In genomic region chr12:120847392-120848157, GRCh38 we compare ENCODE assay signal across 10 cellular contexts. TPM values are rescaled to one million over a fixed set of nuclear protein-coding genes. Genes with fewer than 3 reads are reported as not detected.
DNase-seq lines count a peak whose midpoint lies in the region; ATAC-seq, FAIRE-seq and TF ChIP-seq lines count a peak whose summit lies in the region.
"Had no signal": no experiment of that assay in that cellular context is flagged by ENCODE, and none has a peak within 500 bp of the region (broad histone marks: within the 10 kb centered on the region; RNA-seq: fewer than 3 reads in every experiment).

No MANE protein-coding gene starts in this region.

- H3K27me3 ChIP-seq in pancreas = no peaks in the 10 kb centered on the region

- no peak overlapping the region for H3K27ac ChIP-seq in pancreas
- H3K27ac ChIP-seq in kidney (ENCODE audit: low read depth in 2 of 2, low read length in 2 of 2) = peak overlapping the region in 1 of 2 donors; percentile 27

- peaks cover 0 to 38% (median 25%) of the 10 kb centered on the region in 3 donors for H3K4me1 ChIP-seq in pancreas
- H3K4me1 ChIP-seq in kidney (ENCODE audit: control insufficient read depth in 1 of 2, insufficient read depth in 1 of 2, low read depth in 1 of 2, low read length in 2 of 2) = peaks cover 11 to 17% of the 10 kb centered on the region in 2 donors

- H3K36me3 ChIP-seq in pancreas (no peaks in the 10 kb centered on the region), kidney (ENCODE audit: control insufficient read depth in 1 of 2, insufficient read depth in 2 of 2, low read length in 2 of 2) (no peaks in the 10 kb centered on the region)

- 61 to 66% methylated on average over 7 of the region's 7 CpGs for WGBS in pancreas, 2 donors

- TF ChIP-seq CTCF in pancreas (IDR thresholded peaks at IDR 0.05) (no peak), kidney (IDR thresholded peaks at IDR 0.05; ENCODE audit: borderline replicate concordance, extremely low read depth, insufficient read depth) (no peak)

- FAIRE-seq in pancreas (lab: Jason Lieb, UNC) (no peak), kidney (lab: Jason Lieb, UNC) (no peak)

- H3K4me3 ChIP-seq in pancreas (no peak overlapping the region), kidney (ENCODE audit: low read length in 2 of 2) (no peak overlapping the region)

- intact Hi-C loops in pancreas (cut with DNase I) (no loop called here), kidney (cut with DNase I) (no loop called here)

- H3K9me3 ChIP-seq in pancreas (no peaks in the 10 kb centered on the region), kidney (ENCODE audit: control insufficient read depth in 1 of 2, low read length in 2 of 2) (no peaks in the 10 kb centered on the region)

- no peak overlapping the region for H3K9ac ChIP-seq in kidney (ENCODE audit: low read length in 2 of 2)

- DNase-seq in NOMO-1 treated with DMSO at 0.1 percent for 48 hours (lab: John Stamatoyannopoulos, UW; ENCODE audit: unreplicated experiment) (peak; percentile 75), pancreas (no peak), cerebellar nuclear complex (lab: John Stamatoyannopoulos, UW) (no peak), kidney (no peak), DMS 273 (lab: John Stamatoyannopoulos, UW; ENCODE audit: unreplicated experiment) (no peak)
- DNase-seq: NCI-H2081 treated with DMSO at 0.1 percent for 48 hours, nucleus accumbens had no signal

- ATAC-seq in GM18858 (IDR thresholded peaks at IDR 0.05; ENCODE audit: unreplicated experiment) (peak; percentile 69), HG02678 (IDR thresholded peaks at IDR 0.05; ENCODE audit: unreplicated experiment) (peak; percentile 58), pancreas (peak in 3 of 4 donors; percentile 5 to 26 (median 25)), GM21515 (IDR thresholded peaks at IDR 0.05; ENCODE audit: unreplicated experiment) (no peak)

RNA-seq across cellular contexts. Expression of gene SPPL3, which starts 56.6 kb away (rescaled TPM):
- total RNA-seq in pancreas = 10 to 100 TPM; 10.9 to 25.7 (median 17.1) TPM
- 10 to 100 TPM in 1 of 2 donors, 1 to 10 TPM in 1; 7.0 to 13.1 TPM for polyA plus RNA-seq in pancreas
- 51.9 TPM for total RNA-seq in kidney
- polyA plus RNA-seq in kidney (ENCODE audit: insufficient read depth, low read depth, low replicate concordance) = 23.8 TPM
